ENCODE assay signal across 10 cellular contexts in the genomic region with DNA sequence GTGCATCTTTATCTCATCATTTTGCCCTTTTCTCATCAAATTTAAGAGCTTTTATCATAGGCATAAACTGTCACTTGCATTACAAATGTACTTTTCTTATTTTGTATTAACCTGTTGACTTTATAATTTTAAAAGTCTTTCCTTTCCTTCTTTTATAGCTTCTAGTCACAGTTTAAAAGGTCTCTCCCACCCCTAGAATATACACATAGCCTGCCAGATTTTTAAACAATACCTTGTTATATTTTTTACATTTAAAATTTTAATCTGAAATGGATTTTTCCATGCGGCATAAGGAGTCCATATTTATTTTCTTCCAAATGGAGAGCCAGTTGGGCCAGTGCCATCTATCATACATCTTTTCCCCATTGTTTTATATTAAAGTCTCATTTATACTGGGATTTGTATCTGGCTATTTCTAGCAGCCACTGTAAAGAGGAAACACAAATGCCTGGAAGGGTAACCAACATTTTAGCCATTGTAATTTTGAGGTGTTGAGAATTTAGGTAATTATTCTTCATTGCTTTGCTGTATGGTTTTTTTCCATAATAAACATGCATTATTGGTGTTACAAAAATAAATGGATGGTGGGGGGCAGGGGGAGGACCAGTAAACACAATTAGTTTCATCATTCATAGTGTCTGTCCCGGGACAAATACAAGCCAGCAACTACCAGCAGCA.
DNase-seq lines count a peak whose midpoint lies in the region; ATAC-seq and TF ChIP-seq lines count a peak whose summit lies in the region.
"Had no signal": no experiment of that assay in that cellular context is flagged by ENCODE, and none has a peak within 500 bp of the region (broad histone marks: within the 10 kb centered on the region; RNA-seq: fewer than 3 reads in every experiment).

No MANE protein-coding gene starts in this region.

- H3K36me3 ChIP-seq in HUES6 (ENCODE audit: control insufficient read depth, insufficient read depth, low read length): no peaks in the 10 kb centered on the region
- no peaks in the 10 kb centered on the region for H3K36me3 ChIP-seq in BE2C
- H3K36me3 ChIP-seq: Peyer's patch had no signal

- H3K9me3 Mint-ChIP-seq in Calu3 (ENCODE audit: low read depth, unreplicated experiment): peaks cover 5% of the 10 kb centered on the region
- H3K9me3 Mint-ChIP-seq in brain: peaks cover 0 to 3% (median 0%) of the 10 kb centered on the region in 5 experiments
- H3K9me3 Mint-ChIP-seq in mesothelial cell of epicardium: no peaks in the 10 kb centered on the region
- peaks cover 8% of the 10 kb centered on the region for H3K9me3 Mint-ChIP-seq in activated CD8-positive, alpha-beta memory T cell treated with anti-CD3 and anti-CD28 coated beads, Interleukin-2, amount 10 ng/mL, durations not matched to agents 7 days and 5 days (ENCODE audit: low read depth)

- H3K36me3 Mint-ChIP-seq in Calu3 (ENCODE audit: insufficient read depth, unreplicated experiment): peaks cover 16% of the 10 kb centered on the region
- no peaks in the 10 kb centered on the region for H3K36me3 Mint-ChIP-seq in brain
- no peaks in the 10 kb centered on the region for H3K36me3 Mint-ChIP-seq in mesothelial cell of epicardium
- peaks cover 3% of the 10 kb centered on the region for H3K36me3 Mint-ChIP-seq in activated CD8-positive, alpha-beta memory T cell treated with anti-CD3 and anti-CD28 coated beads, Interleukin-2, amount 10 ng/mL, durations not matched to agents 7 days and 5 days
- H3K36me3 Mint-ChIP-seq: CD14-positive monocyte had no signal

- DNase-seq in Calu3 (no peak), mesothelial cell of epicardium (ENCODE audit: low spot score in 2 of 2, unreplicated experiment in 2 of 2) (no peak), dedifferentiated amniotic fluid mesenchymal stem cell (ENCODE audit: extremely low spot score) (no peak), BE2C (no peak)
- no peak for DNase-seq in activated CD8-positive, alpha-beta memory T cell treated with anti-CD3 and anti-CD28 coated beads, Interleukin-2, amount 10 ng/mL, durations not matched to agents 7 days and 5 days
- DNase-seq: left cardiac atrium, Peyer's patch had no signal

- H3K27ac Mint-ChIP-seq in Calu3 (ENCODE audit: unreplicated experiment): peak overlapping the region; percentile 99
- peak overlapping the region; percentile 57 to 96 (median 81) for H3K27ac Mint-ChIP-seq in brain
- peak overlapping the region; percentile 92 for H3K27ac Mint-ChIP-seq in mesothelial cell of epicardium
- no peak overlapping the region for H3K27ac Mint-ChIP-seq in activated CD8-positive, alpha-beta memory T cell treated with anti-CD3 and anti-CD28 coated beads, Interleukin-2, amount 10 ng/mL, durations not matched to agents 7 days and 5 days
- H3K27ac Mint-ChIP-seq: CD14-positive monocyte had no signal

- peaks cover 2% of the 10 kb centered on the region; the same call in 1 of the 2 replicates for H3K9me3 ChIP-seq in HUES6 (ENCODE audit: control insufficient read depth, insufficient read depth, low read depth, low read length)
- H3K9me3 ChIP-seq in BE2C: no peaks in the 10 kb centered on the region
- H3K9me3 ChIP-seq: Peyer's patch had no signal

- peaks cover 34% of the 10 kb centered on the region for H3K4me1 Mint-ChIP-seq in Calu3 (ENCODE audit: low read depth, unreplicated experiment)
- H3K4me1 Mint-ChIP-seq in brain: peaks cover 45% of the 10 kb centered on the region
- peaks cover 34% of the 10 kb centered on the region for H3K4me1 Mint-ChIP-seq in mesothelial cell of epicardium
- H3K4me1 Mint-ChIP-seq in activated CD8-positive, alpha-beta memory T cell treated with anti-CD3 and anti-CD28 coated beads, Interleukin-2, amount 10 ng/mL, durations not matched to agents 7 days and 5 days: peaks cover 7% of the 10 kb centered on the region

- CTCF ChIA-PET in Calu3 (lab: Charles Lee): interaction anchor here (2.0 kb wide), 1 partner anchor 26 kb away, joined by 7 read pairs; no protein-coding TSS in a partner anchor
- CTCF ChIA-PET in activated CD8-positive, alpha-beta memory T cell treated with anti-CD3 and anti-CD28 coated beads, Interleukin-2, amount 10 ng/mL, durations not matched to agents 7 days and 5 days (lab: Charles Lee): interaction anchor here (0.6 kb wide), 1 partner anchor 80 kb away, joined by 3 read pairs; no protein-coding TSS in a partner anchor

- H3K27ac ChIP-seq in HUES6 (ENCODE audit: low read depth, low read length): peak overlapping the region; percentile 75
- H3K27ac ChIP-seq: Peyer's patch had no signal

- H3K9ac ChIP-seq in HUES6 (ENCODE audit: low read length): peak overlapping the region; percentile 45

- H3K4me3 ChIP-seq in HUES6 (ENCODE audit: low read depth, low read length) (no peak overlapping the region), BE2C (ENCODE audit: low read depth, low read length) (no peak overlapping the region)
- H3K4me3 ChIP-seq: Peyer's patch had no signal

- H3K27me3 Mint-ChIP-seq in Calu3 (ENCODE audit: unreplicated experiment): no peaks in the 10 kb centered on the region
- H3K27me3 Mint-ChIP-seq in brain: no peaks in the 10 kb centered on the region
- H3K27me3 Mint-ChIP-seq in mesothelial cell of epicardium (ENCODE audit: low read depth): no peaks in the 10 kb centered on the region
- H3K27me3 Mint-ChIP-seq in activated CD8-positive, alpha-beta memory T cell treated with anti-CD3 and anti-CD28 coated beads, Interleukin-2, amount 10 ng/mL, durations not matched to agents 7 days and 5 days: no peaks in the 10 kb centered on the region

- H3K27me3 ChIP-seq in HUES6 (ENCODE audit: control insufficient read depth, insufficient read depth, low read length): no peaks in the 10 kb centered on the region
- no peaks in the 10 kb centered on the region for H3K27me3 ChIP-seq in BE2C
- H3K27me3 ChIP-seq: Peyer's patch had no signal

- H3K4me3 Mint-ChIP-seq in Calu3 (ENCODE audit: low read depth, unreplicated experiment) (peak overlapping the region; percentile 42), brain (peak overlapping the region in 4 of 5 experiments; percentile 0 to 51 (median 24)), mesothelial cell of epicardium (no peak overlapping the region)
- H3K4me3 Mint-ChIP-seq in activated CD8-positive, alpha-beta memory T cell treated with anti-CD3 and anti-CD28 coated beads, Interleukin-2, amount 10 ng/mL, durations not matched to agents 7 days and 5 days: no peak overlapping the region
- H3K4me3 Mint-ChIP-seq: CD14-positive monocyte had no signal

- intact Hi-C loops in Calu3 (cut with micrococcal nuclease; ENCODE audit: unreplicated experiment): no loop called here

- TF ChIP-seq CTCF in Calu3 (IDR thresholded peaks at IDR 0.05; ENCODE audit: unreplicated experiment) (no peak), brain (conservative IDR thresholded peaks at IDR 0.05) (no peak), mesothelial cell of epicardium (IDR thresholded peaks at IDR 0.05; ENCODE audit: unreplicated experiment) (no peak), BE2C (IDR thresholded peaks at IDR 0.05; ENCODE audit: low read depth, low read length) (no peak)

- peaks cover 16% of the 10 kb centered on the region for H3K4me1 ChIP-seq in HUES6 (ENCODE audit: control insufficient read depth, insufficient read depth, low read length)
- peaks cover 43% of the 10 kb centered on the region for H3K4me1 ChIP-seq in BE2C

- no peak for ATAC-seq in activated CD8-positive, alpha-beta memory T cell treated with anti-CD3 and anti-CD28 coated beads, Interleukin-2, amount 10 ng/mL, durations not matched to agents 7 days and 5 days

- TSS peak; percentile 97 for BruUV-seq in Calu3 (replicated peaks; lab: Mats Ljungman, UMichigan)

Comparison
In these comparisons a context has a peak if more than half of its experiments do, and no peak if none do; other contexts are left out.
1. H3K4me3 Mint-ChIP-seq: peak in Calu3 (single experiment) and brain (4 of 5); none in mesothelial cell of epicardium (single experiment) and activated CD8-positive, alpha-beta memory T cell treated with anti-CD3 and anti-CD28 coated beads, Interleukin-2, amount 10 ng/mL, durations not matched to agents 7 days and 5 days (single experiment).